ENCODE assay signal across 9 cellular contexts in genomic region chr11:129846508-129847335, GRCh38. TPM values are rescaled to one million over a fixed set of nuclear protein-coding genes. Genes with fewer than 3 reads are reported as not detected.
DNase-seq lines count a peak whose midpoint lies in the region; TF ChIP-seq lines count a peak whose summit lies in the region.
"Had no signal": no experiment of that assay in that cellular context is flagged by ENCODE, and none has a peak within 500 bp of the region (broad histone marks: within the 10 kb centered on the region; RNA-seq: fewer than 3 reads in every experiment).

No MANE protein-coding gene starts in this region.

- H3K27ac Mint-ChIP-seq in osteocyte (ENCODE audit: unreplicated experiment) = peak overlapping the region; percentile 76
- peak overlapping the region in 1 of 7 donors; percentile 36 for H3K27ac Mint-ChIP-seq in CD14-positive monocyte

- no peak overlapping the region for H3K4me3 ChIP-seq in brain microvascular endothelial cell (ENCODE audit: low read depth, low read length)
- H3K4me3 ChIP-seq: BLaER1 had no signal

- no peaks in the 10 kb centered on the region for H3K9me3 Mint-ChIP-seq in osteocyte (ENCODE audit: unreplicated experiment)
- H3K9me3 Mint-ChIP-seq in CD14-positive monocyte = no peaks in the 10 kb centered on the region

- peaks cover 16% of the 10 kb centered on the region for H3K4me1 Mint-ChIP-seq in osteocyte (ENCODE audit: unreplicated experiment)
- H3K4me1 Mint-ChIP-seq in CD14-positive monocyte = peaks cover 10% of the 10 kb centered on the region

- intact Hi-C loops in CD14-positive monocyte (cut with micrococcal nuclease) = loop anchor here in 1 of 2 donors (10.0 kb wide), 1 partner anchor 52 kb away; no protein-coding TSS in a partner anchor

- in situ Hi-C loops in brain microvascular endothelial cell (cut with HindIII; ENCODE audit: low pct_ligation_motif_present, low sequenced_read_pairs) = no loop called here

- TF ChIP-seq CTCF in brain microvascular endothelial cell (IDR thresholded peaks at IDR 0.05; ENCODE audit: low read depth, low read length, missing control alignments) = no peak
- no peak for TF ChIP-seq CTCF in osteocyte (IDR thresholded peaks at IDR 0.05)
- TF ChIP-seq CTCF in CD14-positive monocyte (IDR thresholded peaks at IDR 0.05) = no peak

- no peaks in the 10 kb centered on the region for H3K36me3 Mint-ChIP-seq in osteocyte (ENCODE audit: unreplicated experiment)
- no peaks in the 10 kb centered on the region for H3K36me3 Mint-ChIP-seq in CD14-positive monocyte

- H3K36me3 ChIP-seq in brain microvascular endothelial cell (replicated peaks) = no peaks in the 10 kb centered on the region
- H3K36me3 ChIP-seq: BLaER1 had no signal

- peak; percentile 32 for DNase-seq in NCI-H2107 treated with DMSO at 0.1 percent for 48 hours (lab: John Stamatoyannopoulos, UW; ENCODE audit: unreplicated experiment)
- DNase-seq in NCI-H2107 (lab: John Stamatoyannopoulos, UW) = no peak
- DNase-seq in NCI-H2081 (lab: John Stamatoyannopoulos, UW) = peak; percentile 59 to 80
- peak; percentile 95 for DNase-seq in brain microvascular endothelial cell
- no peak for DNase-seq in osteocyte (ENCODE audit: extremely low spot score, unreplicated experiment)
- no peak for DNase-seq in CD14-positive monocyte (ENCODE audit: low spot score)
- DNase-seq in amygdala (lab: John Stamatoyannopoulos, UW) = no peak
- DNase-seq in dermis blood vessel endothelial cell = no peak

- no peaks in the 10 kb centered on the region for H3K27me3 ChIP-seq in brain microvascular endothelial cell (replicated peaks)
- H3K27me3 ChIP-seq: BLaER1 had no signal

- H3K27me3 Mint-ChIP-seq in osteocyte (ENCODE audit: unreplicated experiment) = peaks cover 29% of the 10 kb centered on the region
- peaks cover 2 to 7% (median 6%) of the 10 kb centered on the region in 3 donors for H3K27me3 Mint-ChIP-seq in CD14-positive monocyte (ENCODE audit: low read depth in 3 of 3)

- H3K27ac ChIP-seq in brain microvascular endothelial cell = no peak overlapping the region
- H3K27ac ChIP-seq: BLaER1 had no signal

- no peak overlapping the region for H3K4me3 Mint-ChIP-seq in osteocyte (ENCODE audit: unreplicated experiment)
- peak overlapping the region in 1 of 2 donors; percentile 32 for H3K4me3 Mint-ChIP-seq in CD14-positive monocyte

RNA-seq across cellular contexts. Expression of gene TMEM45B, which starts 31.1 kb away (rescaled TPM):
- total RNA-seq in osteocyte = not detected in 2 replicates
- polyA plus RNA-seq in CD14-positive monocyte = 1 to 10 TPM in 1 of 2 donors, under 1 TPM in 1; 0.56 to 1.7 TPM
- total RNA-seq in dermis blood vessel endothelial cell = 0.51 and 1.7 TPM in 2 replicates

RNA-seq across cellular contexts. Expression of gene NFRKB, which starts 48.7 kb away (rescaled TPM):
- 26.0 and 28.2 TPM in 2 replicates for total RNA-seq in osteocyte
- 1 to 10 TPM; 5.8 to 9.1 TPM for polyA plus RNA-seq in CD14-positive monocyte
- 28.9 and 33.4 TPM in 2 replicates for total RNA-seq in dermis blood vessel endothelial cell

Comparison
In these comparisons a context has a peak if more than half of its experiments do, and no peak if none do; other contexts are left out.
1. DNase-seq: peak in NCI-H2107 treated with DMSO at 0.1 percent for 48 hours (single experiment), NCI-H2081 (2 of 2) and brain microvascular endothelial cell (single experiment); none in NCI-H2107 (single experiment), osteocyte (single experiment), CD14-positive monocyte (single experiment), amygdala (0 of 56) and dermis blood vessel endothelial cell (single experiment).